1 cellular context compared by ENCODE assay signal in the genomic region with DNA sequence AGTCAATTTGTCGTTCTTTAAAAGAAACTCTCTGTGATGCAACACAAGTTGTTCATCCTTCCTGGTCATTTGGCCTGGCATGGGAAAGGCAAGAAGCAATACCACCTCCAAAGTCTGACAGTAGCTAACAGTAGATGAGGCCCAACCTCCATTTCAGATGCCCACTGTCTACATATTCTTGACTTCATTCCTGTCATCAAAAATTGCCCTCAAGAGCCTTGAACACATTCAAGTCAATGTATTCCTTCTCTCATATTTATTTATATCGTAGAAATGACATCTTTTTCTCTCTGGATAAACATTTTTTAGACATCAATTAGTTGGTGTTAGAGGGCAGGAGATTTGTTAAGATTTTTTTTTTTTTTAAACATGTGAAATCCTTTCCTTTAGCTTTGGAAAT.
TF ChIP-seq lines count a peak whose summit lies in the region.

No MANE protein-coding gene starts in this region.

TF ChIP-seq in HepG2, 621 proteins besides CTCF, POLR2A, EP300 and RAD21:
- TF ChIP-seq ZNF180 (CRISPR knock-in tag; IDR thresholded peaks at IDR 0.05; ENCODE audit: borderline replicate concordance, low read depth) (no peak), XRCC5 (optimal IDR thresholded peaks at IDR 0.05; ENCODE audit: low read length) (no peak), ZNF20 (CRISPR knock-in tag; IDR thresholded peaks at IDR 0.05) (no peak), ZNF260 (CRISPR knock-in tag; IDR thresholded peaks at IDR 0.05; ENCODE audit: borderline replicate concordance, low read depth) (no peak), ZNF10 (CRISPR knock-in tag; IDR thresholded peaks at IDR 0.05; ENCODE audit: borderline replicate concordance, low read depth) (no peak), ETV6 (CRISPR knock-in tag; conservative IDR thresholded peaks at IDR 0.05) (no peak), ZNF777 (CRISPR knock-in tag; IDR thresholded peaks at IDR 0.05) (no peak), ZNF737 (CRISPR knock-in tag; IDR thresholded peaks at IDR 0.05; ENCODE audit: borderline replicate concordance) (no peak)
- TF ChIP-seq, protein P1, sequence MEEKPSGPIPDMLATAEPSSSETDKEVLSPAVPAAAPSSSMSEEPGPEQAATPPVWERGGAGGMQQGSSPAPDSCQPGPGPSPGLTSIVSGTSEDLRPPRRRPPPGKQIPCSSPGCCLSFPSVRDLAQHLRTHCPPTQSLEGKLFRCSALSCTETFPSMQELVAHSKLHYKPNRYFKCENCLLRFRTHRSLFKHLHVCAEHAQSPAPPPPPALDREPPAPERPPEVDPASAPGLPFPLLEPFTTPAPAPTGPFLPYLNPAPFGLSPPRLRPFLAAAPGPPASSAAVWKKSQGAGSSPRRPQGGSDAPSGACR (CRISPR knock-in tag; IDR thresholded peaks at IDR 0.05), result no peak
